Comparison of ENCODE assay signal across 26 cellular contexts in genomic region chr1:109481646-109482045, GRCh38. TPM values are rescaled to one million over a fixed set of nuclear protein-coding genes. Genes with fewer than 3 reads are reported as not detected.
"Had no signal": no experiment of that assay in that cellular context is flagged by ENCODE, and none has a peak within 500 bp of the region (broad histone marks: within the 10 kb centered on the region; RNA-seq: fewer than 3 reads in every experiment).

No MANE protein-coding gene starts in this region.

- H3K4me3 ChIP-seq: adrenal gland, breast epithelium, SK-N-MC had no signal

- H3K9ac ChIP-seq: KMS-11 had no signal

- DNase-seq: activated B cell treated with CpG ODN at 0.5 μM for 24 hours; activated CD4-positive, alpha-beta memory T cell treated with anti-CD3 and anti-CD28 coated beads, Interleukin-2, amount 10 ng/mL, durations not matched to agents 7 days and 5 days; activated CD4-positive, alpha-beta T cell treated with anti-CD3 and anti-CD28 coated beads for 1 hour; activated CD4-positive, alpha-beta T cell treated with anti-CD3 and anti-CD28 coated beads, Interleukin-2, amount 50 U/mL, for 1 hour; activated naive CD4-positive, alpha-beta T cell treated with anti-CD3 and anti-CD28 coated beads, Interleukin-2, amount 50 U/mL, for 16 hours; activated naive CD8-positive, alpha-beta T cell treated with anti-CD3 and anti-CD28 coated beads, Interleukin-2, amount 10 ng/mL, durations not matched to agents 7 days and 5 days; activated T-cell treated with anti-CD3 and anti-CD28 coated beads for 4 hours; activated T-cell treated with anti-CD3 and anti-CD28 coated beads, Interleukin-2, amount 50 U/mL, for 48 hours; adrenal gland; anterior cingulate cortex; central memory CD4-positive, alpha-beta T cell; NCI-H1092; NCI-H1930; NCI-H345; NCI-H510A; NCI-H526 treated with DMSO at 0.1 percent for 48 hours; SIG-M5; T-cell; T-helper 2 cell; T1000 had no signal

- H3K36me3 ChIP-seq: breast epithelium had no signal

- H3K27me3 ChIP-seq: adrenal gland, breast epithelium had no signal

- H3K4me2 ChIP-seq: KMS-11 had no signal

- H3K9me3 ChIP-seq: adrenal gland, breast epithelium had no signal

- H3K27ac ChIP-seq: adrenal gland, breast epithelium, KMS-11, SK-N-MC had no signal

- ATAC-seq: activated T-helper 17 cell treated with anti-CD3 and anti-CD28 coated beads, Interleukin-2, amount 50 U/mL, for 72 hours; T-cell had no signal

RNA-seq across cellular contexts. Expression of gene SYPL2, which starts 15.3 kb away (rescaled TPM):
- total RNA-seq: activated B cell treated with CpG ODN at 0.5 μM for 24 hours; activated CD4-positive, alpha-beta memory T cell treated with anti-CD3 and anti-CD28 coated beads, Interleukin-2, amount 10 ng/mL, durations not matched to agents 7 days and 5 days; activated naive CD8-positive, alpha-beta T cell treated with anti-CD3 and anti-CD28 coated beads, Interleukin-2, amount 10 ng/mL, durations not matched to agents 7 days and 5 days; activated T-helper 17 cell treated with anti-CD3 and anti-CD28 coated beads, Interleukin-2, amount 50 U/mL, for 72 hours; MCF 10A; OCI-LY7 had no signal
